In the genomic region with DNA sequence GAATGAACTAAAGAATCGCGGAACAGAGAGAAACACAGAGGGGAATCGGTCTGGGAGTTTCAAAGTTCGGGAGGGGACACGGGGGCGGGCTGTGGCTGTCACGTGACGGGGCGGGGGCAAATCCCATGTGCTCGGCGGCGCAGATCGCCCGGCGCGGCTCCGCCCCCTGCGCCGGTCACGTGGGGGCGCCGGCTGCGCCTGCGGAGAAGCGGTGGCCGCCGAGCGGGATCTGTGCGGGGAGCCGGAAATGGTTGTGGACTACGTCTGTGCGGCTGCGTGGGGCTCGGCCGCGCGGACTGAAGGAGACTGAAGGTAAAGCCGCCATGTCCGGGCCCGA, we compare ENCODE assay signal across 8 cellular contexts. TPM values are rescaled to one million over a fixed set of nuclear protein-coding genes. Genes with fewer than 3 reads are reported as not detected.
DNase-seq lines count a peak whose midpoint lies in the region; ATAC-seq and FAIRE-seq lines count a peak whose summit lies in the region.

A gene with protein sequence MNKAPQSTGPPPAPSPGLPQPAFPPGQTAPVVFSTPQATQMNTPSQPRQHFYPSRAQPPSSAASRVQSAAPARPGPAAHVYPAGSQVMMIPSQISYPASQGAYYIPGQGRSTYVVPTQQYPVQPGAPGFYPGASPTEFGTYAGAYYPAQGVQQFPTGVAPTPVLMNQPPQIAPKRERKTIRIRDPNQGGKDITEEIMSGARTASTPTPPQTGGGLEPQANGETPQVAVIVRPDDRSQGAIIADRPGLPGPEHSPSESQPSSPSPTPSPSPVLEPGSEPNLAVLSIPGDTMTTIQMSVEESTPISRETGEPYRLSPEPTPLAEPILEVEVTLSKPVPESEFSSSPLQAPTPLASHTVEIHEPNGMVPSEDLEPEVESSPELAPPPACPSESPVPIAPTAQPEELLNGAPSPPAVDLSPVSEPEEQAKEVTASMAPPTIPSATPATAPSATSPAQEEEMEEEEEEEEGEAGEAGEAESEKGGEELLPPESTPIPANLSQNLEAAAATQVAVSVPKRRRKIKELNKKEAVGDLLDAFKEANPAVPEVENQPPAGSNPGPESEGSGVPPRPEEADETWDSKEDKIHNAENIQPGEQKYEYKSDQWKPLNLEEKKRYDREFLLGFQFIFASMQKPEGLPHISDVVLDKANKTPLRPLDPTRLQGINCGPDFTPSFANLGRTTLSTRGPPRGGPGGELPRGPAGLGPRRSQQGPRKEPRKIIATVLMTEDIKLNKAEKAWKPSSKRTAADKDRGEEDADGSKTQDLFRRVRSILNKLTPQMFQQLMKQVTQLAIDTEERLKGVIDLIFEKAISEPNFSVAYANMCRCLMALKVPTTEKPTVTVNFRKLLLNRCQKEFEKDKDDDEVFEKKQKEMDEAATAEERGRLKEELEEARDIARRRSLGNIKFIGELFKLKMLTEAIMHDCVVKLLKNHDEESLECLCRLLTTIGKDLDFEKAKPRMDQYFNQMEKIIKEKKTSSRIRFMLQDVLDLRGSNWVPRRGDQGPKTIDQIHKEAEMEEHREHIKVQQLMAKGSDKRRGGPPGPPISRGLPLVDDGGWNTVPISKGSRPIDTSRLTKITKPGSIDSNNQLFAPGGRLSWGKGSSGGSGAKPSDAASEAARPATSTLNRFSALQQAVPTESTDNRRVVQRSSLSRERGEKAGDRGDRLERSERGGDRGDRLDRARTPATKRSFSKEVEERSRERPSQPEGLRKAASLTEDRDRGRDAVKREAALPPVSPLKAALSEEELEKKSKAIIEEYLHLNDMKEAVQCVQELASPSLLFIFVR (N-terminal part only) (plus strand): TSS at position 244 of the 337 bp plus-strand sequence. CDS start 1,191 bp downstream, outside the sequence.

- DNase-seq in NCI-H1694 treated with DMSO at 0.1 percent for 48 hours (lab: John Stamatoyannopoulos, UW) (peak; percentile 87), T-helper 17 cell (peak; percentile 89 to 94 (median 92)), amygdala (lab: John Stamatoyannopoulos, UW) (peak; percentile 59 to 95 (median 88)), left ventricle myocardium superior (peak; percentile 98), pulmonary artery endothelial cell (ENCODE audit: low read depth, low spot score) (peak; percentile 71), urothelium cell line (ENCODE audit: low spot score) (peak; percentile 98)

- peak within 1 kb of the TSS; percentile 87 for H3K4me3 Mint-ChIP-seq in T-helper 17 cell

- no peaks in the 10 kb centered on the region for H3K27me3 Mint-ChIP-seq in T-helper 17 cell

- peaks cover 34% of the 10 kb centered on the region for H3K4me1 Mint-ChIP-seq in T-helper 17 cell

- FAIRE-seq in urothelium cell line (lab: Jason Lieb, UNC) = peak; percentile 74

- ATAC-seq in GM18498 (IDR thresholded peaks at IDR 0.05; ENCODE audit: unreplicated experiment) (peak; percentile 87), HG02885 (IDR thresholded peaks at IDR 0.05; ENCODE audit: poor library complexity, unreplicated experiment) (peak; percentile 88), T-helper 17 cell (peak; percentile 88), left ventricle myocardium superior (peak; percentile 87)

- H3K36me3 Mint-ChIP-seq in T-helper 17 cell (ENCODE audit: low read depth) = peaks cover 2% of the 10 kb centered on the region

- H3K9me3 ChIP-seq in T-helper 17 cell (ENCODE audit: control insufficient read depth, low read length, poor library complexity, severe bottlenecking) = no peaks in the 10 kb centered on the region

- H3K27ac Mint-ChIP-seq in T-helper 17 cell = peak within 1 kb of the TSS; percentile 86

- intact Hi-C loops in left ventricle myocardium superior (cut with micrococcal nuclease) = no loop called here

RNA-seq across cellular contexts. Expression of the gene that starts here (rescaled TPM):
- 100 to 1,000 TPM; 226 to 236 TPM for total RNA-seq in T-helper 17 cell
- 250 TPM for total RNA-seq in left ventricle myocardium superior
- total RNA-seq in pulmonary artery endothelial cell = 340 and 432 TPM in 2 replicates

Comparison
In these comparisons a context has a peak if more than half of its experiments do, and no peak if none do; other contexts are left out.
1. Peak in every context shown above with its lines: DNase-seq and ATAC-seq.